In the genomic region with DNA sequence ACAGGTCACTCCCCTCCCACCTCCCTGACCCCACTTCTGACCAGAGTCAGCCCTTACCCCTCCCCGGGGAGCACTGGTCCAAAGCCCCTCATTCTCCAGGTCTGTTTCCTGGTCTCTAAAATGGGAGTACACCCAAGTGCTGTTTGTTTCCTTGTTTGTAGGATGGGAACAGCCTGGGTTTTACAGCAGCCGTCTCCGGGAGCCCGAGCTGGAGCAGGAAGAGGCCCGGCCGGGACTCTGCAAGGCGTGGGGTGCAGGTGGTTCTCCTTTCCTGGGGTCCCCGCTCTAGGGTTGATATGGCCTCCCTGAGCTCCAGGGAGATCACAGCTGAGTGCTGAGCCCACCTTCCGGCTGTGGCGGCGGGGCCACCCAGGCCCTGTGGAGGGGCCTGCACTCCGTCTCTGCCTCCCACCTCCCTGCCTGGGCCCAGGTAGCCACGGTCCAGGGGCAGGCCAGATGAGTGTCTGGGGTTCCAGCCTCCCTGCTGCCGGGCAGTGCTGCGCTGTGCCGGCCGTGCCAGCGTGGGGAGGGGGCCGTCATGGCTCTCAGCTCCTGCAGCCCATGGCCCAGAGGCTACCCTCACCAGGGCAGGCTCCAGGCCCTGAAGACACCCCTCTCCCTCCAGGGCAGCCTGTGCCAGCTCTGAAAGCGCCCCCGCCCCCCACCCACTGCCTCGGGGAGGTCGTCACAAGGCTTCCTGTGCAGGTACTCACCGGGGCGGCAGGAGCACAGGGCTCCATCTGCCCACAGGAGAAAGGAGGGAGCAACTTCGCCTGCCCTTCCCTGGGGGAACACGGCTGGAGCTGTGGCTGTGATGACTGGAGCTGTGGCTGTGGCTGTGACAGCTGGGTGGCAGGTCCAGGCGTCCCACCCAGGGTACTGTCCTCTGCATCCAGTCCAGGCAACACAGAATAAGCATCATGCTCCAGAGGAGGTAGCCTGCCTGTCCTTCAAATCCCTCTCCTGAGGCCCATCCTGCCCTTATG, we compare ENCODE assay signal across 20 cellular contexts.
"Had no signal": no experiment of that assay in that cellular context is flagged by ENCODE, and none has a peak within 500 bp of the region (broad histone marks: within the 10 kb centered on the region; RNA-seq: fewer than 3 reads in every experiment).

No MANE protein-coding gene starts in this region.

- H3K36me3 ChIP-seq: adrenal gland, esophagus muscularis mucosa, left lung, neural progenitor cell, ovary, right lobe of liver, thoracic aorta, upper lobe of left lung had no signal

- H3K4me3 Mint-ChIP-seq: activated CD4-positive, alpha-beta T cell treated with anti-CD3 and anti-CD28 coated beads, Interleukin-2, amount 10 ng/mL, durations not matched to agents 24 days and 14 days; activated CD8-positive, alpha-beta T cell treated with anti-CD3 and anti-CD28 coated beads for 36 hours; dendritic cell treated with granulocyte-macrophage colony-stimulating factor and Interleukin-4, amounts not matched to agents 40 ng/mL and 50 ng/mL, for 4 days; memory B cell; naive B cell; neural progenitor cell; stimulated activated memory B cell treated with anti-CD40 and anti-IgM and Interleukin-4, amounts not matched to agents 10 μg/mL and 1 μg/mL and 100 μg/mL, for 72 hours had no signal

- H3K9me3 ChIP-seq: adrenal gland, esophagus muscularis mucosa, ovary, right lobe of liver, thoracic aorta, upper lobe of left lung had no signal

- H3K9me3 Mint-ChIP-seq: activated CD4-positive, alpha-beta T cell treated with anti-CD3 and anti-CD28 coated beads, Interleukin-2, amount 10 ng/mL, durations not matched to agents 24 days and 14 days; activated CD8-positive, alpha-beta T cell treated with anti-CD3 and anti-CD28 coated beads for 36 hours; activated naive CD4-positive, alpha-beta T cell treated with anti-CD3 and anti-CD28 coated beads, Interleukin-2, amount 50 U/mL, for 72 hours; dendritic cell treated with granulocyte-macrophage colony-stimulating factor and Interleukin-4, amounts not matched to agents 40 ng/mL and 50 ng/mL, for 4 days; memory B cell; naive B cell; stimulated activated memory B cell treated with anti-CD40 and anti-IgM and Interleukin-4, amounts not matched to agents 10 μg/mL and 1 μg/mL and 100 μg/mL, for 72 hours had no signal

- H2AFZ ChIP-seq: hepatocyte, neural progenitor cell had no signal

- H3K4me1 ChIP-seq: adrenal gland, left lung, right lobe of liver had no signal

- H3K36me3 Mint-ChIP-seq: activated naive CD4-positive, alpha-beta T cell treated with anti-CD3 and anti-CD28 coated beads, Interleukin-2, amount 50 U/mL, for 72 hours; memory B cell; naive B cell; neural progenitor cell; stimulated activated memory B cell treated with anti-CD40 and anti-IgM and Interleukin-4, amounts not matched to agents 10 μg/mL and 1 μg/mL and 100 μg/mL, for 72 hours had no signal

- ATAC-seq: activated CD8-positive, alpha-beta T cell treated with anti-CD3 and anti-CD28 coated beads for 36 hours; activated naive CD4-positive, alpha-beta T cell treated with anti-CD3 and anti-CD28 coated beads, Interleukin-2, amount 50 U/mL, for 72 hours; left lung; right lobe of liver had no signal

- H3K27ac ChIP-seq: adrenal gland, esophagus muscularis mucosa, hepatocyte, left lung, neural progenitor cell, ovary, right lobe of liver, thoracic aorta, upper lobe of left lung had no signal

- H3K4me1 Mint-ChIP-seq: activated CD4-positive, alpha-beta T cell treated with anti-CD3 and anti-CD28 coated beads, Interleukin-2, amount 10 ng/mL, durations not matched to agents 24 days and 14 days; memory B cell; naive B cell; stimulated activated memory B cell treated with anti-CD40 and anti-IgM and Interleukin-4, amounts not matched to agents 10 μg/mL and 1 μg/mL and 100 μg/mL, for 72 hours had no signal

- H3K27me3 ChIP-seq: ovary, right lobe of liver, upper lobe of left lung had no signal

- H3K79me2 ChIP-seq: hepatocyte had no signal

- H3K4me2 ChIP-seq: hepatocyte, neural progenitor cell had no signal

- H3K27ac Mint-ChIP-seq: activated CD4-positive, alpha-beta T cell treated with anti-CD3 and anti-CD28 coated beads, Interleukin-2, amount 10 ng/mL, durations not matched to agents 24 days and 14 days; activated CD8-positive, alpha-beta T cell treated with anti-CD3 and anti-CD28 coated beads for 36 hours; activated naive CD4-positive, alpha-beta T cell treated with anti-CD3 and anti-CD28 coated beads, Interleukin-2, amount 50 U/mL, for 72 hours; dendritic cell treated with granulocyte-macrophage colony-stimulating factor and Interleukin-4, amounts not matched to agents 40 ng/mL and 50 ng/mL, for 4 days; memory B cell; stimulated activated memory B cell treated with anti-CD40 and anti-IgM and Interleukin-4, amounts not matched to agents 10 μg/mL and 1 μg/mL and 100 μg/mL, for 72 hours had no signal

- DNase-seq: activated CD4-positive, alpha-beta T cell treated with anti-CD3 and anti-CD28 coated beads, Interleukin-2, amount 10 ng/mL, durations not matched to agents 24 days and 14 days; activated CD8-positive, alpha-beta T cell treated with anti-CD3 and anti-CD28 coated beads for 36 hours; activated T-cell treated with anti-CD3 and anti-CD28 coated beads, Interleukin-2, amount 50 U/mL, for 1 hour; effector memory CD4-positive, alpha-beta T cell; naive B cell; stimulated activated CD4-positive, alpha-beta T cell treated with anti-CD3 and anti-CD28 coated beads, Interleukin-4, amount 100 ng/mL, for 4 hours; T1000 had no signal

- H3K4me3 ChIP-seq: adrenal gland, esophagus muscularis mucosa, hepatocyte, left lung, neural progenitor cell, ovary, right lobe of liver, thoracic aorta, upper lobe of left lung had no signal

- H3K27me3 Mint-ChIP-seq: activated CD4-positive, alpha-beta T cell treated with anti-CD3 and anti-CD28 coated beads, Interleukin-2, amount 10 ng/mL, durations not matched to agents 24 days and 14 days had no signal
